ENCODE assay signal across 27 cellular contexts in genomic region chr22:50167689-50168489, GRCh38. TPM values are rescaled to one million over a fixed set of nuclear protein-coding genes. Genes with fewer than 3 reads are reported as not detected.
DNase-seq lines count a peak whose midpoint lies in the region; ATAC-seq, FAIRE-seq and TF ChIP-seq lines count a peak whose summit lies in the region.
"Had no signal": no experiment of that assay in that cellular context is flagged by ENCODE, and none has a peak within 500 bp of the region (broad histone marks: within the 10 kb centered on the region; RNA-seq: fewer than 3 reads in every experiment).

No MANE protein-coding gene starts in this region.

- no peaks in the 10 kb centered on the region for H3K4me1 ChIP-seq in BE2C
- H3K4me1 ChIP-seq in CD8-positive, alpha-beta T cell (ENCODE audit: insufficient read depth, low read length), result no peaks in the 10 kb centered on the region
- H3K4me1 ChIP-seq in astrocyte (ENCODE audit: insufficient read depth, low read length), result no peaks in the 10 kb centered on the region
- peaks cover 0 to 22% of the 10 kb centered on the region in 2 donors for H3K4me1 ChIP-seq in right atrium auricular region

- POLR2A ChIA-PET in CD8-positive, alpha-beta T cell (lab: Charles Lee), result no interaction called here

- H3K4me2 ChIP-seq in astrocyte (ENCODE audit: low read length), result no peak overlapping the region
- H3K4me2 ChIP-seq: KMS-11 had no signal

- no peaks in the 10 kb centered on the region for H4K20me1 ChIP-seq in astrocyte (ENCODE audit: insufficient read depth, low read length)

- no peaks in the 10 kb centered on the region for H3K9me3 Mint-ChIP-seq in CD8-positive, alpha-beta T cell
- H3K9me3 Mint-ChIP-seq in astrocyte (ENCODE audit: unreplicated experiment) (peaks cover 1% of the 10 kb centered on the region), nephron progenitor cell (peaks cover 7% of the 10 kb centered on the region)
- H3K9me3 Mint-ChIP-seq: activated B cell treated with CpG ODN at 0.5 μM for 24 hours; activated naive CD4-positive, alpha-beta T cell treated with anti-CD3 and anti-CD28 coated beads, Interleukin-2, amount 50 U/mL, for 72 hours; naive thymus-derived CD4-positive, alpha-beta T cell had no signal

- no peak overlapping the region for H3K27ac Mint-ChIP-seq in CD8-positive, alpha-beta T cell
- H3K27ac Mint-ChIP-seq in astrocyte (ENCODE audit: unreplicated experiment) (no peak overlapping the region), nephron progenitor cell (no peak overlapping the region)
- H3K27ac Mint-ChIP-seq: activated B cell treated with CpG ODN at 0.5 μM for 24 hours; activated naive CD4-positive, alpha-beta T cell treated with anti-CD3 and anti-CD28 coated beads, Interleukin-2, amount 50 U/mL, for 72 hours had no signal

- H3K4me3 ChIP-seq in BE2C (ENCODE audit: low read depth, low read length) (no peak overlapping the region), astrocyte (ENCODE audit: insufficient read depth, low read depth, low read length) (no peak overlapping the region), right atrium auricular region (no peak overlapping the region)
- no peak overlapping the region for H3K4me3 ChIP-seq in CD8-positive, alpha-beta T cell (ENCODE audit: low read depth, low read length)
- H3K4me3 ChIP-seq: dorsolateral prefrontal cortex had no signal

- TF ChIP-seq CTCF in BE2C (IDR thresholded peaks at IDR 0.05; ENCODE audit: low read depth, low read length) (no peak), astrocyte (IDR thresholded peaks at IDR 0.05; ENCODE audit: insufficient read depth, low read depth, low read length) (no peak), nephron progenitor cell (IDR thresholded peaks at IDR 0.05) (no peak), right atrium auricular region (IDR thresholded peaks at IDR 0.05) (no peak)
- TF ChIP-seq CTCF in CD8-positive, alpha-beta T cell (IDR thresholded peaks at IDR 0.05), result no peak

- intact Hi-C loops in CD8-positive, alpha-beta T cell (cut with DNase I, micrococcal nuclease), result no loop called here
- intact Hi-C loops in left ventricle myocardium superior (cut with micrococcal nuclease), result no loop called here

- no peak for ATAC-seq in CD8-positive, alpha-beta T cell
- ATAC-seq in left ventricle myocardium superior, result no peak
- no peak for ATAC-seq in GM21447 (IDR thresholded peaks at IDR 0.05; ENCODE audit: unreplicated experiment)
- ATAC-seq: activated naive CD4-positive, alpha-beta T cell treated with anti-CD3 and anti-CD28 coated beads, Interleukin-2, amount 50 U/mL, for 72 hours; naive thymus-derived CD4-positive, alpha-beta T cell had no signal

- H3K9ac ChIP-seq in astrocyte (ENCODE audit: low read length), result no peak overlapping the region
- H3K9ac ChIP-seq: KMS-11 had no signal

- CTCF ChIA-PET in CD8-positive, alpha-beta T cell (lab: Charles Lee), result no interaction called here

- H3K4me1 Mint-ChIP-seq in CD8-positive, alpha-beta T cell (ENCODE audit: low read depth), result peaks cover 4% of the 10 kb centered on the region
- H3K4me1 Mint-ChIP-seq in astrocyte (ENCODE audit: low read depth, unreplicated experiment), result no peaks in the 10 kb centered on the region
- peaks cover 9% of the 10 kb centered on the region for H3K4me1 Mint-ChIP-seq in nephron progenitor cell

- DNase-seq in BE2C, result peak; percentile 8
- DNase-seq in CD8-positive, alpha-beta T cell, result no peak
- DNase-seq in astrocyte (ENCODE audit: low read depth), result no peak
- peak; percentile 10 for DNase-seq in nephron progenitor cell
- DNase-seq in NCI-H2227 (lab: John Stamatoyannopoulos, UW; ENCODE audit: unreplicated experiment), result no peak
- DNase-seq in left ventricle myocardium superior, result no peak
- no peak for DNase-seq in right atrium auricular region (ENCODE audit: low spot score)
- DNase-seq: activated B cell treated with CpG ODN at 0.5 μM for 24 hours; dorsolateral prefrontal cortex; midbrain; naive thymus-derived CD4-positive, alpha-beta T cell; NCI-H1417; NCI-H2029; NCI-H526; OCI-M1; stimulated activated naive CD4-positive, alpha-beta T cell had no signal

- H3K79me2 ChIP-seq in astrocyte (ENCODE audit: insufficient read depth, low read length), result no peaks in the 10 kb centered on the region

- H3K27ac ChIP-seq in CD8-positive, alpha-beta T cell (ENCODE audit: low read depth, low read length), result no peak overlapping the region
- H3K27ac ChIP-seq in astrocyte (ENCODE audit: low read depth, low read length), result no peak overlapping the region
- no peak overlapping the region for H3K27ac ChIP-seq in right atrium auricular region
- H3K27ac ChIP-seq: C4-2B, dorsolateral prefrontal cortex, HL-60, KMS-11, RWPE1 had no signal

- H3K27me3 Mint-ChIP-seq in CD8-positive, alpha-beta T cell (ENCODE audit: low read depth), result peaks cover 28% of the 10 kb centered on the region
- H3K27me3 Mint-ChIP-seq in astrocyte (ENCODE audit: low read depth, unreplicated experiment) (peaks cover 17% of the 10 kb centered on the region), nephron progenitor cell (ENCODE audit: low read depth, poor library complexity) (peaks cover 65% of the 10 kb centered on the region)

- peak overlapping the region; percentile 39 for H3K4me3 Mint-ChIP-seq in CD8-positive, alpha-beta T cell
- H3K4me3 Mint-ChIP-seq in astrocyte (ENCODE audit: unreplicated experiment) (peak overlapping the region; percentile 4), nephron progenitor cell (peak overlapping the region; percentile 43)

- no peak for FAIRE-seq in astrocyte (lab: Jason Lieb, UNC)
- FAIRE-seq: D721Med, endometrium, frontal cortex, GM19239 had no signal

- H2AFZ ChIP-seq in astrocyte (ENCODE audit: low read depth, low read length), result no peak overlapping the region

- no peaks in the 10 kb centered on the region; the same call in 1 of the 2 replicates for H3K9me3 ChIP-seq in BE2C
- H3K9me3 ChIP-seq in CD8-positive, alpha-beta T cell (ENCODE audit: low read length), result no peaks in the 10 kb centered on the region
- H3K9me3 ChIP-seq in astrocyte (ENCODE audit: insufficient read depth, low read depth, low read length), result no peaks in the 10 kb centered on the region
- H3K9me3 ChIP-seq in right atrium auricular region, result no peaks in the 10 kb centered on the region

- H3K36me3 Mint-ChIP-seq in CD8-positive, alpha-beta T cell, result no peaks in the 10 kb centered on the region
- H3K36me3 Mint-ChIP-seq in astrocyte (ENCODE audit: low read depth, unreplicated experiment) (no peaks in the 10 kb centered on the region), nephron progenitor cell (ENCODE audit: low read depth) (no peaks in the 10 kb centered on the region)
- H3K36me3 Mint-ChIP-seq: activated naive CD4-positive, alpha-beta T cell treated with anti-CD3 and anti-CD28 coated beads, Interleukin-2, amount 50 U/mL, for 72 hours; naive thymus-derived CD4-positive, alpha-beta T cell had no signal

- H3K27me3 ChIP-seq in BE2C (peaks cover 10% of the 10 kb centered on the region), astrocyte (ENCODE audit: insufficient read depth, low read length) (peaks cover 9% of the 10 kb centered on the region), right atrium auricular region (no peaks in the 10 kb centered on the region)
- peaks cover 9% of the 10 kb centered on the region for H3K27me3 ChIP-seq in CD8-positive, alpha-beta T cell (ENCODE audit: insufficient read depth, low read length)

- H3K36me3 ChIP-seq in BE2C (no peaks in the 10 kb centered on the region), astrocyte (ENCODE audit: insufficient read depth, low read length) (no peaks in the 10 kb centered on the region), right atrium auricular region (no peaks in the 10 kb centered on the region)
- no peaks in the 10 kb centered on the region for H3K36me3 ChIP-seq in CD8-positive, alpha-beta T cell (ENCODE audit: insufficient read depth, low read length)

RNA-seq across cellular contexts. Expression of gene PANX2, which starts 2.6 kb away (rescaled TPM):
- polyA plus RNA-seq in BE2C (2012; ENCODE audit: insufficient read depth, insufficient read length, low read depth), result 0.14 TPM
- under 1 TPM in 1 of 2 experiments, not detected in 1; 0.16 TPM for total RNA-seq in CD8-positive, alpha-beta T cell
- total RNA-seq in astrocyte (2.3 and 2.8 TPM in 2 replicates), left ventricle myocardium superior (0.40 TPM), right atrium auricular region (1 to 10 TPM in 1 of 2 donors, under 1 TPM in 1; 0.67 to 1.7 TPM)
- total RNA-seq: skeletal muscle tissue had no signal
- polyA plus RNA-seq: naive thymus-derived CD4-positive, alpha-beta T cell had no signal

RNA-seq across cellular contexts. Expression of gene TRABD, which starts 17.8 kb away (rescaled TPM):
- polyA plus RNA-seq in BE2C (2012; ENCODE audit: insufficient read depth, insufficient read length, low read depth), result 126 TPM
- total RNA-seq in CD8-positive, alpha-beta T cell, result 100 to 1,000 TPM; 178 to 187 TPM
- total RNA-seq in astrocyte (34.0 and 35.7 TPM in 2 replicates), left ventricle myocardium superior (23.8 TPM), right atrium auricular region (10 to 100 TPM; 12.3 to 20.0 TPM)

RNA-seq across cellular contexts. Expression of gene SELENOO, which starts 32.9 kb away (rescaled TPM):
- 55.3 TPM for polyA plus RNA-seq in BE2C (2012; ENCODE audit: insufficient read depth, insufficient read length, low read depth)
- total RNA-seq in CD8-positive, alpha-beta T cell, result 10 to 100 TPM; 32.7 to 34.6 TPM
- total RNA-seq in astrocyte, result 16.9 and 18.5 TPM in 2 replicates
- 14.5 TPM for total RNA-seq in left ventricle myocardium superior
- total RNA-seq in right atrium auricular region, result 10 to 100 TPM; 18.0 to 20.0 TPM

Comparison
In these comparisons a context has a peak if more than half of its experiments do, and no peak if none do; other contexts are left out.
1. DNase-seq: peak in BE2C (single experiment) and nephron progenitor cell (single experiment); none in CD8-positive, alpha-beta T cell (0 of 7), astrocyte (single experiment), NCI-H2227 (single experiment), left ventricle myocardium superior (single experiment) and right atrium auricular region (single experiment).
2. Peak in every context shown above with its lines, with median percentiles within 50 percentile points of each other: H3K4me3 Mint-ChIP-seq.